1 cellular context compared by ENCODE assay signal in genomic region chr2:85600951-85601770, GRCh38.
TF ChIP-seq lines count a peak whose summit lies in the region.

No MANE protein-coding gene starts in this region.

TF ChIP-seq in K562, 482 proteins besides CTCF, POLR2A, EP300 and RAD21:
- no peak for TF ChIP-seq ZNF253 (CRISPR knock-in tag; conservative IDR thresholded peaks at IDR 0.05)
- TF ChIP-seq ARID1B (IDR thresholded peaks at IDR 0.05), result no peak
- TF ChIP-seq TEAD2 (tag; IDR thresholded peaks at IDR 0.05), result no peak
- no peak for TF ChIP-seq CBFA2T3 (IDR thresholded peaks at IDR 0.05)
- TF ChIP-seq MXD1 (CRISPR knock-in tag; IDR thresholded peaks at IDR 0.05; ENCODE audit: borderline replicate concordance, poor library complexity, severe bottlenecking), result no peak
- no peak for TF ChIP-seq SNRNP70 (optimal IDR thresholded peaks at IDR 0.05; ENCODE audit: low read depth, low read length)
- no peak for TF ChIP-seq ZSCAN32 (CRISPR knock-in tag; IDR thresholded peaks at IDR 0.05)
- no peak for TF ChIP-seq C11orf30 (IDR thresholded peaks at IDR 0.05; ENCODE audit: low read depth)
